17 cellular contexts compared by ENCODE assay signal in genomic region chr17:42255425-42255810, GRCh38. TPM values are rescaled to one million over a fixed set of nuclear protein-coding genes. Genes with fewer than 3 reads are reported as not detected.
DNase-seq lines count a peak whose midpoint lies in the region; ATAC-seq and TF ChIP-seq lines count a peak whose summit lies in the region.
"Had no signal": no experiment of that assay in that cellular context is flagged by ENCODE, and none has a peak within 500 bp of the region (broad histone marks: within the 10 kb centered on the region; RNA-seq: fewer than 3 reads in every experiment).

No MANE protein-coding gene starts in this region.

- H3K27ac ChIP-seq in CD4-positive, alpha-beta memory T cell (ENCODE audit: low read depth, low read length), result no peak overlapping the region
- H3K27ac ChIP-seq in Panc1 (ENCODE audit: low read length) (peak overlapping the region; percentile 100), esophagus muscularis mucosa (replicated peaks in 1 of 4) (no peak overlapping the region), heart left ventricle (no peak overlapping the region)
- H3K27ac ChIP-seq: 22Rv1 had no signal

- peak; percentile 3 for ATAC-seq in activated CD4-positive, alpha-beta T cell treated with anti-CD3 and anti-CD28 coated beads for 36 hours
- ATAC-seq in Panc1 (no peak), heart left ventricle (no peak), GM18861 (IDR thresholded peaks at IDR 0.05; ENCODE audit: unreplicated experiment) (no peak)
- no peak for ATAC-seq in central memory CD8-positive, alpha-beta T cell (replicated peaks; ENCODE audit: extremely low read depth, poor library complexity, severe bottlenecking)
- ATAC-seq: left lung had no signal

- TSS peak; percentile 85 for BruUV-seq in Panc1 (replicated peaks; lab: Mats Ljungman, UMichigan)

- TF ChIP-seq CTCF in Panc1 (IDR thresholded peaks at IDR 0.05) (no peak), esophagus muscularis mucosa (IDR thresholded peaks at IDR 0.05) (no peak), heart left ventricle (IDR thresholded peaks at IDR 0.05) (no peak)

- no peaks in the 10 kb centered on the region for H3K9me3 ChIP-seq in CD4-positive, alpha-beta memory T cell (ENCODE audit: control insufficient read depth in 1 of 2, low read length in 2 of 2)
- H3K9me3 ChIP-seq in Panc1 (ENCODE audit: control insufficient read depth, insufficient read depth, low read depth, low read length), result no peaks in the 10 kb centered on the region
- H3K9me3 ChIP-seq in esophagus muscularis mucosa, result no peaks in the 10 kb centered on the region
- H3K9me3 ChIP-seq in heart left ventricle, result no peaks in the 10 kb centered on the region
- H3K9me3 ChIP-seq: left lung, tibial nerve had no signal

- no peak for TF ChIP-seq EP300 in esophagus muscularis mucosa (IDR thresholded peaks at IDR 0.05)

- no peak overlapping the region for H3K4me3 ChIP-seq in CD4-positive, alpha-beta memory T cell (ENCODE audit: low read length in 2 of 2)
- H3K4me3 ChIP-seq in Panc1 (ENCODE audit: low read depth in 2 of 2, low read length in 2 of 2), result peak overlapping the region in 1 of 2 experiments; percentile 30; a peak in 2 of 4 replicates
- H3K4me3 ChIP-seq in esophagus muscularis mucosa, result no peak overlapping the region
- H3K4me3 ChIP-seq in heart left ventricle, result no peak overlapping the region
- H3K4me3 ChIP-seq: left lung, tibial nerve had no signal

- peaks cover 11% of the 10 kb centered on the region for H3K36me3 Mint-ChIP-seq in activated CD4-positive, alpha-beta T cell treated with anti-CD3 and anti-CD28 coated beads for 36 hours (ENCODE audit: low read depth)
- peaks cover 4% of the 10 kb centered on the region for H3K36me3 Mint-ChIP-seq in activated CD4-positive, alpha-beta T cell treated with anti-CD3 and anti-CD28 coated beads, Interleukin-2, amount 10 ng/mL, durations not matched to agents 7 days and 5 days (ENCODE audit: low read depth)
- H3K36me3 Mint-ChIP-seq in CD4-positive, alpha-beta memory T cell, result peaks cover 2 to 4% of the 10 kb centered on the region in 2 donors
- peaks cover 5% of the 10 kb centered on the region for H3K36me3 Mint-ChIP-seq in central memory CD8-positive, alpha-beta T cell (ENCODE audit: insufficient read depth)

- H3K27me3 ChIP-seq in CD4-positive, alpha-beta memory T cell (ENCODE audit: insufficient read depth, low read length), result no peaks in the 10 kb centered on the region
- H3K27me3 ChIP-seq in Panc1 (ENCODE audit: control insufficient read depth, insufficient read depth, low read length) (no peaks in the 10 kb centered on the region), esophagus muscularis mucosa (no peaks in the 10 kb centered on the region), heart left ventricle (no peaks in the 10 kb centered on the region)
- H3K27me3 ChIP-seq: brain microvascular endothelial cell, left lung, tibial nerve had no signal

- CTCF ChIA-PET in activated CD4-positive, alpha-beta T cell treated with anti-CD3 and anti-CD28 coated beads for 36 hours (lab: Charles Lee), result interaction anchor here (2.0 to 11.6 kb wide), 2 partner anchors 13 to 20 kb away, joined by 6 to 84 read pairs; no protein-coding TSS in a partner anchor
- CTCF ChIA-PET in activated CD4-positive, alpha-beta T cell treated with anti-CD3 and anti-CD28 coated beads, Interleukin-2, amount 10 ng/mL, durations not matched to agents 7 days and 5 days (lab: Charles Lee), result interaction anchor here (1.2 kb wide), 1 partner anchor 76 kb away, joined by 6 read pairs; no protein-coding TSS in a partner anchor
- CTCF ChIA-PET in CD4-positive, alpha-beta memory T cell (lab: Charles Lee; ENCODE audit: partially characterized antibody), result interaction anchor here (1.5 kb wide), 1 partner anchor 33 kb away, joined by 9 read pairs; no protein-coding TSS in a partner anchor
- CTCF ChIA-PET in Panc1 (lab: Charles Lee), result no interaction called here

- peaks cover 73% of the 10 kb centered on the region for H3K4me1 ChIP-seq in CD4-positive, alpha-beta memory T cell (ENCODE audit: insufficient read depth, low read length)
- H3K4me1 ChIP-seq in Panc1 (ENCODE audit: control insufficient read depth, insufficient read depth, low read length) (peaks cover 93% of the 10 kb centered on the region), esophagus muscularis mucosa (peaks cover 17 to 66% (median 62%) of the 10 kb centered on the region in 4 donors), heart left ventricle (peaks cover 0 to 43% (median 16%) of the 10 kb centered on the region in 12 donors)

- DNase-seq in activated CD4-positive, alpha-beta T cell treated with anti-CD3 and anti-CD28 coated beads for 36 hours, result no peak
- no peak for DNase-seq in activated CD4-positive, alpha-beta T cell treated with anti-CD3 and anti-CD28 coated beads, Interleukin-2, amount 10 ng/mL, durations not matched to agents 7 days and 5 days
- DNase-seq in CD4-positive, alpha-beta memory T cell, result no peak
- DNase-seq in Panc1 (ENCODE audit: low read depth, low spot score) (no peak), esophagus muscularis mucosa (ENCODE audit: extremely low spot score) (no peak), heart left ventricle (no peak)
- no peak for DNase-seq in central memory CD8-positive, alpha-beta T cell (ENCODE audit: low spot score in 2 of 2)
- DNase-seq: left lung, NCI-H1092 treated with DMSO at 0.1 percent for 48 hours, NCI-H187 treated with DMSO at 0.1 percent for 48 hours, nucleus accumbens, small intestine had no signal

- TF ChIP-seq POLR2A in esophagus muscularis mucosa (IDR thresholded peaks at IDR 0.05; ENCODE audit: low read depth) (no peak), heart left ventricle (IDR thresholded peaks at IDR 0.05) (no peak)

- POLR2A ChIA-PET in activated CD4-positive, alpha-beta T cell treated with anti-CD3 and anti-CD28 coated beads for 36 hours (lab: Charles Lee), result interaction anchor here (0.7 to 1.2 kb wide), 2 partner anchors 16 to 22 kb away, joined by 5 read pairs; no protein-coding TSS in a partner anchor
- POLR2A ChIA-PET in activated CD4-positive, alpha-beta T cell treated with anti-CD3 and anti-CD28 coated beads, Interleukin-2, amount 10 ng/mL, durations not matched to agents 7 days and 5 days (lab: Charles Lee), result no interaction called here
- POLR2A ChIA-PET in CD4-positive, alpha-beta memory T cell (lab: Charles Lee; ENCODE audit: partially characterized antibody), result interaction anchor here (1.1 kb wide), 1 partner anchor 16 kb away, joined by 3 read pairs; no protein-coding TSS in a partner anchor
- POLR2A ChIA-PET in Panc1 (lab: Charles Lee), result interaction anchor here (0.6 kb wide), 1 partner anchor 25 kb away, joined by 4 read pairs; no protein-coding TSS in a partner anchor

- no peaks in the 10 kb centered on the region for H3K9me3 Mint-ChIP-seq in activated CD4-positive, alpha-beta T cell treated with anti-CD3 and anti-CD28 coated beads for 36 hours (ENCODE audit: low read depth)
- H3K9me3 Mint-ChIP-seq in activated CD4-positive, alpha-beta T cell treated with anti-CD3 and anti-CD28 coated beads, Interleukin-2, amount 10 ng/mL, durations not matched to agents 7 days and 5 days, result no peaks in the 10 kb centered on the region
- H3K9me3 Mint-ChIP-seq in CD4-positive, alpha-beta memory T cell, result no peaks in the 10 kb centered on the region
- H3K9me3 Mint-ChIP-seq in central memory CD8-positive, alpha-beta T cell, result no peaks in the 10 kb centered on the region
- H3K9me3 Mint-ChIP-seq: T-helper 1 cell treated with Interleukin-12 subunit alpha and Interleukin-12 subunit beta and Interleukin-4 antibody, amounts not matched to agents 30 μg/mL and 1 μg/mL, for 36 hours had no signal

- H3K27me3 Mint-ChIP-seq in activated CD4-positive, alpha-beta T cell treated with anti-CD3 and anti-CD28 coated beads for 36 hours, result no peaks in the 10 kb centered on the region
- no peaks in the 10 kb centered on the region for H3K27me3 Mint-ChIP-seq in activated CD4-positive, alpha-beta T cell treated with anti-CD3 and anti-CD28 coated beads, Interleukin-2, amount 10 ng/mL, durations not matched to agents 7 days and 5 days
- no peaks in the 10 kb centered on the region for H3K27me3 Mint-ChIP-seq in CD4-positive, alpha-beta memory T cell
- no peaks in the 10 kb centered on the region for H3K27me3 Mint-ChIP-seq in central memory CD8-positive, alpha-beta T cell

- intact Hi-C loops in activated CD4-positive, alpha-beta T cell treated with anti-CD3 and anti-CD28 coated beads for 36 hours (cut with DNase I, micrococcal nuclease), result no loop called here
- intact Hi-C loops in CD4-positive, alpha-beta memory T cell (cut with micrococcal nuclease), result no loop called here
- intact Hi-C loops in Panc1 (cut with micrococcal nuclease; ENCODE audit: unreplicated experiment) (no loop called here), esophagus muscularis mucosa (cut with DNase I) (no loop called here), heart left ventricle (cut with DNase I) (no loop called here)

- H3K4me1 Mint-ChIP-seq in activated CD4-positive, alpha-beta T cell treated with anti-CD3 and anti-CD28 coated beads for 36 hours, result peaks cover 71% of the 10 kb centered on the region
- peaks cover 45% of the 10 kb centered on the region for H3K4me1 Mint-ChIP-seq in activated CD4-positive, alpha-beta T cell treated with anti-CD3 and anti-CD28 coated beads, Interleukin-2, amount 10 ng/mL, durations not matched to agents 7 days and 5 days
- H3K4me1 Mint-ChIP-seq in CD4-positive, alpha-beta memory T cell, result peaks cover 46 to 81% (median 61%) of the 10 kb centered on the region in 4 donors
- peaks cover 37% of the 10 kb centered on the region for H3K4me1 Mint-ChIP-seq in central memory CD8-positive, alpha-beta T cell

- H3K4me3 Mint-ChIP-seq in activated CD4-positive, alpha-beta T cell treated with anti-CD3 and anti-CD28 coated beads for 36 hours, result no peak overlapping the region
- no peak overlapping the region for H3K4me3 Mint-ChIP-seq in activated CD4-positive, alpha-beta T cell treated with anti-CD3 and anti-CD28 coated beads, Interleukin-2, amount 10 ng/mL, durations not matched to agents 7 days and 5 days
- peak overlapping the region in 1 of 8 donors; percentile 17 for H3K4me3 Mint-ChIP-seq in CD4-positive, alpha-beta memory T cell
- H3K4me3 Mint-ChIP-seq in central memory CD8-positive, alpha-beta T cell, result no peak overlapping the region
- H3K4me3 Mint-ChIP-seq: T-helper 1 cell treated with Interleukin-12 subunit alpha and Interleukin-12 subunit beta and Interleukin-4 antibody, amounts not matched to agents 30 μg/mL and 1 μg/mL, for 36 hours had no signal

- in situ Hi-C loops in Panc1 (cut with HindIII; ENCODE audit: low pct_unique_long_range_greater_than_20kb, low sequenced_read_pairs), result no loop called here

- H3K27ac Mint-ChIP-seq in activated CD4-positive, alpha-beta T cell treated with anti-CD3 and anti-CD28 coated beads for 36 hours, result peak overlapping the region; percentile 52
- no peak overlapping the region for H3K27ac Mint-ChIP-seq in activated CD4-positive, alpha-beta T cell treated with anti-CD3 and anti-CD28 coated beads, Interleukin-2, amount 10 ng/mL, durations not matched to agents 7 days and 5 days
- peak overlapping the region; percentile 1 to 72 (median 18) for H3K27ac Mint-ChIP-seq in CD4-positive, alpha-beta memory T cell
- H3K27ac Mint-ChIP-seq in central memory CD8-positive, alpha-beta T cell (ENCODE audit: low read depth), result peak overlapping the region; percentile 10
- H3K27ac Mint-ChIP-seq: T-helper 1 cell treated with Interleukin-12 subunit alpha and Interleukin-12 subunit beta and Interleukin-4 antibody, amounts not matched to agents 30 μg/mL and 1 μg/mL, for 36 hours had no signal

- H3K36me3 ChIP-seq in CD4-positive, alpha-beta memory T cell (ENCODE audit: insufficient read depth, low read length), result no peaks in the 10 kb centered on the region
- no peaks in the 10 kb centered on the region for H3K36me3 ChIP-seq in Panc1 (ENCODE audit: control insufficient read depth, insufficient read depth, low read length)
- H3K36me3 ChIP-seq in esophagus muscularis mucosa, result no peaks in the 10 kb centered on the region
- H3K36me3 ChIP-seq in heart left ventricle, result no peaks in the 10 kb centered on the region
- H3K36me3 ChIP-seq: brain microvascular endothelial cell, left lung, tibial nerve had no signal

- 91% methylated on average over 4 of the region's 4 CpGs for WGBS in esophagus muscularis mucosa
- WGBS in heart left ventricle, 4 donors, result 94 to 98% (median 96%) methylated on average over 4 of the region's 4 CpGs

RNA-seq across cellular contexts. Expression of gene STAT5B, which starts 20.8 kb away (rescaled TPM):
- 100 to 1,000 TPM; 162 to 203 TPM for total RNA-seq in activated CD4-positive, alpha-beta T cell treated with anti-CD3 and anti-CD28 coated beads for 36 hours
- 100 to 1,000 TPM; 150 to 164 TPM for total RNA-seq in activated CD4-positive, alpha-beta T cell treated with anti-CD3 and anti-CD28 coated beads, Interleukin-2, amount 10 ng/mL, durations not matched to agents 7 days and 5 days
- total RNA-seq in CD4-positive, alpha-beta memory T cell, result 100 to 1,000 TPM; 244 to 261 TPM
- polyA plus RNA-seq in CD4-positive, alpha-beta memory T cell, result 100 to 1,000 TPM in 1 of 2 donors, 10 to 100 TPM in 1; 91.3 to 146 TPM
- total RNA-seq in Panc1 (2021; ENCODE audit: unreplicated experiment) (102 TPM), esophagus muscularis mucosa (10 to 100 TPM; 75.0 to 93.4 (median 85.2) TPM), heart left ventricle (10 to 100 TPM; 26.1 to 51.9 (median 32.4) TPM)
- 66.5 TPM for polyA plus RNA-seq in Panc1 (2012; ENCODE audit: insufficient read length)
- polyA plus RNA-seq in heart left ventricle, result 10 to 100 TPM; 13.0 to 20.3 TPM

RNA-seq across cellular contexts. Expression of gene STAT5A, which starts 32.9 kb away (rescaled TPM):
- total RNA-seq in activated CD4-positive, alpha-beta T cell treated with anti-CD3 and anti-CD28 coated beads for 36 hours, result 100 to 1,000 TPM; 178 to 203 TPM
- total RNA-seq in activated CD4-positive, alpha-beta T cell treated with anti-CD3 and anti-CD28 coated beads, Interleukin-2, amount 10 ng/mL, durations not matched to agents 7 days and 5 days, result 100 to 1,000 TPM in 1 of 2 experiments, 10 to 100 TPM in 1; 99.5 to 108 TPM
- 100 to 1,000 TPM; 130 to 133 TPM for total RNA-seq in CD4-positive, alpha-beta memory T cell
- polyA plus RNA-seq in CD4-positive, alpha-beta memory T cell, result 10 to 100 TPM; 66.7 to 94.6 TPM
- total RNA-seq in Panc1 (2021; ENCODE audit: unreplicated experiment) (26.7 TPM), esophagus muscularis mucosa (10 to 100 TPM; 42.4 to 97.0 (median 62.7) TPM), heart left ventricle (10 to 100 TPM in 8 of 9 donors, 1 to 10 TPM in 1; 7.5 to 44.0 (median 15.7) TPM)
- polyA plus RNA-seq in Panc1 (2012; ENCODE audit: insufficient read length), result 37.3 TPM
- polyA plus RNA-seq in heart left ventricle, result 1 to 10 TPM; 4.9 to 9.0 TPM
